In genomic region chr13:100473087-100473486, GRCh38 we compare ENCODE assay signal across 25 cellular contexts.
DNase-seq lines count a peak whose midpoint lies in the region; ATAC-seq and TF ChIP-seq lines count a peak whose summit lies in the region.
"Had no signal": no experiment of that assay in that cellular context is flagged by ENCODE, and none has a peak within 500 bp of the region (broad histone marks: within the 10 kb centered on the region; RNA-seq: fewer than 3 reads in every experiment).

No MANE protein-coding gene starts in this region.

- no peak overlapping the region for H3K14ac ChIP-seq in mesenchymal stem cell (ENCODE audit: low read length in 2 of 2)

- no peaks in the 10 kb centered on the region for H3F3A ChIP-seq in SK-N-SH (replicated peaks; ENCODE audit: insufficient read depth)

- H3K23ac ChIP-seq in mesenchymal stem cell (ENCODE audit: low read length in 2 of 2) = no peak overlapping the region

- no peak overlapping the region for H3K4ac ChIP-seq in mesenchymal stem cell (ENCODE audit: low read depth in 1 of 2, low read length in 2 of 2)

- no peak overlapping the region for H2AFZ ChIP-seq in SK-N-SH (ENCODE audit: low read depth)
- H2AFZ ChIP-seq in mesenchymal stem cell (ENCODE audit: low read depth, low read length) = no peak overlapping the region

- no peak overlapping the region for H2AK5ac ChIP-seq in mesenchymal stem cell (ENCODE audit: low read length, severe bottlenecking)

- TF ChIP-seq RAD21 in SK-N-SH (IDR thresholded peaks at IDR 0.05; ENCODE audit: low read length) = no peak

- H3K4me1 ChIP-seq in SK-N-SH (ENCODE audit: control insufficient read depth in 1 of 2, insufficient read depth in 2 of 2, low read depth in 1 of 2, low read length in 1 of 2) (peaks cover 0 to 13% of the 10 kb centered on the region in 2 experiments; a peak in 2 of 4 replicates), mesenchymal stem cell (ENCODE audit: control insufficient read depth, insufficient read depth, low read depth, low read length) (peaks cover 5% of the 10 kb centered on the region)
- H3K4me1 ChIP-seq: pancreas, stomach, tibial nerve had no signal

- H3K27me3 ChIP-seq in SK-N-SH (ENCODE audit: insufficient read depth) = no peaks in the 10 kb centered on the region
- H3K27me3 ChIP-seq in mesenchymal stem cell (ENCODE audit: control insufficient read depth in 1 of 2, insufficient read depth in 1 of 2, low read length in 2 of 2) = no peaks in the 10 kb centered on the region
- H3K27me3 ChIP-seq: pancreas, stomach, tibial nerve had no signal

- peaks cover 12 to 18% of the 10 kb centered on the region in 2 donors for H3K4me1 Mint-ChIP-seq in natural killer cell treated with Interleukin-12 subunit alpha and Interleukin-12 subunit beta and Interleukin-15 and Interleukin-18, amount 100 ng/mL, for 72 hours (ENCODE audit: low read depth in 2 of 2)

- H3K4me2 ChIP-seq in SK-N-SH (no peak overlapping the region), mesenchymal stem cell (ENCODE audit: low read length, poor library complexity, severe bottlenecking) (no peak overlapping the region)

- H3K27ac ChIP-seq in SK-N-SH (ENCODE audit: low read depth in 2 of 2, low read length in 1 of 2) (no peak overlapping the region), mesenchymal stem cell (ENCODE audit: low read length, poor library complexity, severe bottlenecking) (no peak overlapping the region)
- H3K27ac ChIP-seq: pancreas, stomach, tibial nerve had no signal

- peaks cover 26% of the 10 kb centered on the region for H3K79me1 ChIP-seq in mesenchymal stem cell (replicated peaks; ENCODE audit: low read length, poor library complexity, severe bottlenecking)

- no peaks in the 10 kb centered on the region for H3K36me3 ChIP-seq in SK-N-SH (replicated peaks in 1 of 2; ENCODE audit: control insufficient read depth in 1 of 2, insufficient read depth in 2 of 2, low read length in 1 of 2)
- H3K36me3 ChIP-seq in mesenchymal stem cell (ENCODE audit: control insufficient read depth in 1 of 2, insufficient read depth in 2 of 2, low read depth in 1 of 2, low read length in 2 of 2) = peaks cover 0 to 3% of the 10 kb centered on the region in 2 experiments
- H3K36me3 ChIP-seq: pancreas had no signal

- H4K20me1 ChIP-seq in SK-N-SH (ENCODE audit: insufficient read depth) = no peaks in the 10 kb centered on the region

- H3K9me3 ChIP-seq in SK-N-SH (no peaks in the 10 kb centered on the region), mesenchymal stem cell (ENCODE audit: control insufficient read depth, low read length) (no peaks in the 10 kb centered on the region)
- H3K9me3 ChIP-seq: pancreas, stomach, tibial nerve had no signal

- 90% methylated on average over 10 of the region's 10 CpGs for WGBS in SK-N-SH (ENCODE audit: low lambda C conversion rate)
- WGBS in mesenchymal stem cell = 66% methylated on average over 10 of the region's 10 CpGs

- peak; percentile 29 for DNase-seq in SK-N-SH
- DNase-seq in astrocyte of the hippocampus (ENCODE audit: low read depth, low spot score) = peak; percentile 4
- DNase-seq in mesenchymal stem cell = no peak
- DNase-seq in RKO (ENCODE audit: low spot score) = no peak
- DNase-seq in GM13977 (ENCODE audit: low spot score) = no peak
- DNase-seq in natural killer cell treated with Interleukin-12 subunit alpha and Interleukin-12 subunit beta and Interleukin-15 and Interleukin-18, amount 100 ng/mL, for 72 hours (ENCODE audit: low spot score) = no peak
- no peak for DNase-seq in NCI-H446 treated with DMSO at 0.1 percent for 48 hours (lab: John Stamatoyannopoulos, UW)
- DNase-seq: activated CD4-positive, alpha-beta T cell treated with anti-CD3 and anti-CD28 coated beads, Interleukin-2, amount 50 U/mL, for 48 hours; activated CD8-positive, alpha-beta memory T cell treated with anti-CD3 and anti-CD28 coated beads, Interleukin-2, amount 50 U/mL, for 48 hours; activated naive CD8-positive, alpha-beta T cell treated with anti-CD3 and anti-CD28 coated beads for 36 hours; AML-193; cerebellar nuclear complex; DMS53; effector CD4-positive, alpha-beta T cell; GF-D8; head of caudate nucleus; KG1; left colon; MM.1S; NCI-H1436; NCI-H774; pancreas; stomach had no signal

- H3K27ac Mint-ChIP-seq in natural killer cell treated with Interleukin-12 subunit alpha and Interleukin-12 subunit beta and Interleukin-15 and Interleukin-18, amount 100 ng/mL, for 72 hours = no peak overlapping the region
- H3K27ac Mint-ChIP-seq: activated naive CD8-positive, alpha-beta T cell treated with anti-CD3 and anti-CD28 coated beads for 36 hours had no signal

- no peaks in the 10 kb centered on the region for H3K9me2 ChIP-seq in SK-N-SH

- no peak overlapping the region for H3K18ac ChIP-seq in mesenchymal stem cell (ENCODE audit: low read depth in 1 of 2, low read length in 2 of 2)

- no peak for TF ChIP-seq EP300 in SK-N-SH (IDR thresholded peaks at IDR 0.05; ENCODE audit: borderline replicate concordance in 1 of 2, low read depth in 1 of 2, low read length in 1 of 2)

- peak overlapping the region; percentile 29 for H4K8ac ChIP-seq in mesenchymal stem cell (ENCODE audit: low read length)

- in situ Hi-C loops in GM13977 (cut with MboI; ENCODE audit: low pct_unique_long_range_greater_than_20kb, low sequenced_read_pairs, unreplicated experiment) = no loop called here

- CTCF ChIA-PET in SK-N-SH (lab: Yijun Ruan, JAX) = no interaction called here

- H3K4me3 ChIP-seq in SK-N-SH (ENCODE audit: low read depth in 2 of 2, low read length in 1 of 2) (no peak overlapping the region), mesenchymal stem cell (ENCODE audit: insufficient read depth in 1 of 2, low read depth in 1 of 2, low read length in 2 of 2) (no peak overlapping the region)
- H3K4me3 ChIP-seq: pancreas, stomach, tibial nerve had no signal

- H3K9ac ChIP-seq in SK-N-SH (no peak overlapping the region), mesenchymal stem cell (ENCODE audit: low read length) (no peak overlapping the region)

- no peak for ATAC-seq in SK-N-SH treated with all-trans-retinoic acid at 6 μM for 48 hours
- no peak for ATAC-seq in natural killer cell treated with Interleukin-12 subunit alpha and Interleukin-12 subunit beta and Interleukin-15 and Interleukin-18, amount 100 ng/mL, for 72 hours
- ATAC-seq: left colon, pancreas had no signal

- no peak overlapping the region for H4K91ac ChIP-seq in mesenchymal stem cell (ENCODE audit: low read length)

- no peak overlapping the region for H2BK120ac ChIP-seq in mesenchymal stem cell (ENCODE audit: low read depth, low read length)

- no peak overlapping the region for H2BK5ac ChIP-seq in mesenchymal stem cell (ENCODE audit: low read depth, low read length, poor library complexity, severe bottlenecking)

- no peaks in the 10 kb centered on the region for H3K9me3 Mint-ChIP-seq in natural killer cell treated with Interleukin-12 subunit alpha and Interleukin-12 subunit beta and Interleukin-15 and Interleukin-18, amount 100 ng/mL, for 72 hours
- H3K9me3 Mint-ChIP-seq: activated naive CD8-positive, alpha-beta T cell treated with anti-CD3 and anti-CD28 coated beads for 36 hours had no signal

- POLR2A ChIA-PET in SK-N-SH (lab: Yijun Ruan, JAX) = no interaction called here

- no peaks in the 10 kb centered on the region for H3K27me3 Mint-ChIP-seq in natural killer cell treated with Interleukin-12 subunit alpha and Interleukin-12 subunit beta and Interleukin-15 and Interleukin-18, amount 100 ng/mL, for 72 hours
- H3K27me3 Mint-ChIP-seq: activated naive CD8-positive, alpha-beta T cell treated with anti-CD3 and anti-CD28 coated beads for 36 hours had no signal

- H3K36me3 Mint-ChIP-seq in natural killer cell treated with Interleukin-12 subunit alpha and Interleukin-12 subunit beta and Interleukin-15 and Interleukin-18, amount 100 ng/mL, for 72 hours = peaks cover 5% of the 10 kb centered on the region
- H3K36me3 Mint-ChIP-seq: activated naive CD8-positive, alpha-beta T cell treated with anti-CD3 and anti-CD28 coated beads for 36 hours had no signal

- TF ChIP-seq CTCF in SK-N-SH (IDR thresholded peaks at IDR 0.05) (no peak), GM13977 (IDR thresholded peaks at IDR 0.05; ENCODE audit: extremely low read depth, insufficient read depth, missing control alignments) (no peak)

- H2BK15ac ChIP-seq in mesenchymal stem cell (ENCODE audit: low read depth, poor library complexity, severe bottlenecking) = no peak overlapping the region

- H3K4me3 Mint-ChIP-seq in natural killer cell treated with Interleukin-12 subunit alpha and Interleukin-12 subunit beta and Interleukin-15 and Interleukin-18, amount 100 ng/mL, for 72 hours = no peak overlapping the region
- H3K4me3 Mint-ChIP-seq: activated naive CD8-positive, alpha-beta T cell treated with anti-CD3 and anti-CD28 coated beads for 36 hours had no signal

- no peaks in the 10 kb centered on the region for H3K79me2 ChIP-seq in SK-N-SH (ENCODE audit: insufficient read depth)

- no peak overlapping the region for H2BK12ac ChIP-seq in mesenchymal stem cell (ENCODE audit: low read length in 2 of 2)

TF ChIP-seq in SK-N-SH, 30 proteins besides CTCF, POLR2A, EP300 and RAD21 (continues in another document):
- TF ChIP-seq IRF3 (IDR thresholded peaks at IDR 0.05; ENCODE audit: low read depth, low read length) (no peak), ELF1 (IDR thresholded peaks at IDR 0.05) (no peak), TCF12 (IDR thresholded peaks at IDR 0.05) (no peak), MXI1 (IDR thresholded peaks at IDR 0.05; ENCODE audit: low read depth, low read length) (no peak), RFX5 (IDR thresholded peaks at IDR 0.05; ENCODE audit: low read length) (no peak)

TF ChIP-seq in SK-N-SH treated with all-trans-retinoic acid at 6 μM for 48 hours, 23 proteins besides CTCF, POLR2A, EP300 and RAD21 (continues in another document):
- TF ChIP-seq RARB (CRISPR knock-in tag; IDR thresholded peaks at IDR 0.05) (no peak), TCF4 (CRISPR knock-in tag; IDR thresholded peaks at IDR 0.05; ENCODE audit: borderline replicate concordance) (no peak), TOX (CRISPR knock-in tag; IDR thresholded peaks at IDR 0.05; ENCODE audit: borderline replicate concordance) (no peak), BACH2 (CRISPR knock-in tag; IDR thresholded peaks at IDR 0.05; ENCODE audit: borderline replicate concordance) (no peak), ISL1 (CRISPR knock-in tag; IDR thresholded peaks at IDR 0.05) (no peak), PPARA (CRISPR knock-in tag; IDR thresholded peaks at IDR 0.05; ENCODE audit: borderline replicate concordance) (no peak), POU6F1 (CRISPR knock-in tag; IDR thresholded peaks at IDR 0.05; ENCODE audit: borderline replicate concordance, low read depth) (no peak)

Comparison
In these comparisons a context has a peak if more than half of its experiments do, and no peak if none do; other contexts are left out.
1. DNase-seq: peak in SK-N-SH (single experiment) and astrocyte of the hippocampus (single experiment); none in mesenchymal stem cell (single experiment), RKO (single experiment), GM13977 (single experiment), natural killer cell treated with Interleukin-12 subunit alpha and Interleukin-12 subunit beta and Interleukin-15 and Interleukin-18, amount 100 ng/mL, for 72 hours (single experiment) and NCI-H446 treated with DMSO at 0.1 percent for 48 hours (single experiment).